Comparison of ENCODE assay signal across 9 cellular contexts in the genomic region with DNA sequence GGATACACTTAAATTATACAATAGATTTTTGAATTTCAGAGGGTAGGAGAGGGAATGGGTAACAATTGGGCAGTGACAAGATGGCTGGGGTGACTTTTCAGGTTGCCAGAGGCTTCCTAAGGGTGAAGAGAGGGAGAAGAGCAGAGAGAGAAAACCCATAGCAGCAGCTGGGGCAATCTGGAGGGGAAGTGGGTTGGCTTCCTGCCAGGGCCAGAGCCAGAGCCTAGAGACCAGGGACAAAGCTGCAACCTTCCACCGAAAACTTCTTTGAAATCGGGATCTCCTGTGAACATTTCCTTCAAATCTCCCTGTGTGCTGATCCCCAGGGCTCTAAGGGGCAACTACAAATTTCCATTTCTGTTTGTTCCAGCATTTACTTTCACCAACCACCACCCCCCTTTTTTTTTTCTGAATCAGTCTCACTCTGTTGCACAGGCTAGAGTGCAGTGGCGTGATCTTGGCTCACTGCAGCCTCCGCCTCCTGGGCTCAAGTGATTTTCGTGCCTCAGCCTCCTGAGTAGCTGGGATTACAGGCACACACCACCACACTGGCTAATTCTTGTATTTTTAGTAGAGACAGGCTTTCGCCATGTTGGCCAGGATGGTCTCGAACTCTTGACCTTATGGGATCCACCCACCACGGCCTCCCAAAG. TPM values are rescaled to one million over a fixed set of nuclear protein-coding genes. Genes with fewer than 3 reads are reported as not detected.
A peak's percentile ranks its signal among the peaks of the same experiment; 100 is the strongest.
DNase-seq lines count a peak whose midpoint lies in the region; ATAC-seq and TF ChIP-seq lines count a peak whose summit lies in the region.
"Had no signal": no experiment of that assay in that cellular context is flagged by ENCODE, and none has a peak within 500 bp of the region (broad histone marks: within the 10 kb centered on the region; RNA-seq: fewer than 3 reads in every experiment).

No MANE protein-coding gene starts in this region.

- TF ChIP-seq CTCF in choroid plexus epithelial cell (conservative IDR thresholded peaks at IDR 0.05; ENCODE audit: low read depth, low read length) (no peak), spleen (IDR thresholded peaks at IDR 0.05 in 8 of 11, conservative IDR thresholded peaks at IDR 0.05 in 3 of 11) (no peak)

- DNase-seq in Karpas-422 (peak; percentile 65), SK-N-MC (ENCODE audit: low read depth, low spot score) (no peak), choroid plexus epithelial cell (ENCODE audit: low read depth) (peak; percentile 42), spleen (peak; percentile 90), 8988T (no peak)

- peak overlapping the region; percentile 23 for H3K9ac ChIP-seq in Karpas-422 (ENCODE audit: low read length)
- no peak overlapping the region for H3K9ac ChIP-seq in SK-N-MC (ENCODE audit: insufficient read length)
- H3K9ac ChIP-seq: KMS-11 had no signal

- TF ChIP-seq POLR2A in spleen (IDR thresholded peaks at IDR 0.05) = no peak

- H3K79me2 ChIP-seq in Karpas-422 (ENCODE audit: low read length) = peaks cover 10% of the 10 kb centered on the region

- no peaks in the 10 kb centered on the region; the same call in 1 of the 2 replicates for H4K20me1 ChIP-seq in Karpas-422 (ENCODE audit: insufficient read depth, low read depth, low read length)

- ATAC-seq in HG03521 (IDR thresholded peaks at IDR 0.05; ENCODE audit: unreplicated experiment) = no peak
- ATAC-seq in GM19395 (IDR thresholded peaks at IDR 0.05; ENCODE audit: unreplicated experiment) = no peak

- H3K36me3 ChIP-seq in Karpas-422 (ENCODE audit: insufficient read depth, low read length) (no peaks in the 10 kb centered on the region), SK-N-MC (ENCODE audit: insufficient read depth, low read length) (no peaks in the 10 kb centered on the region), spleen (no peaks in the 10 kb centered on the region)

- WGBS in spleen, 5 donors = 37 to 40% (median 38%) methylated on average over 8 of the region's 8 CpGs

- H3K27ac ChIP-seq in Karpas-422 (ENCODE audit: low read length) = 0 out of 2 replicates have a peak overlapping the region, but pooled peaks have one; percentile 12
- peak overlapping the region; percentile 77 for H3K27ac ChIP-seq in SK-N-MC
- peak overlapping the region; percentile 21 to 97 (median 94) for H3K27ac ChIP-seq in spleen
- H3K27ac ChIP-seq: epithelial cell of prostate, KMS-11 had no signal

- H3K4me3 ChIP-seq in Karpas-422 (ENCODE audit: low read length) (no peak overlapping the region; the same call in 1 of the 2 replicates), SK-N-MC (no peak overlapping the region; the same call in 1 of the 2 replicates), choroid plexus epithelial cell (ENCODE audit: low read depth, low read length) (no peak overlapping the region), spleen (peak overlapping the region in 1 of 8 donors; percentile 29)

- H2AFZ ChIP-seq in Karpas-422 (ENCODE audit: low read length) = peak overlapping the region; percentile 16; the same call in 1 of the 2 replicates

- H3K4me1 ChIP-seq in Karpas-422 (ENCODE audit: low read length) (peaks cover 27% of the 10 kb centered on the region), spleen (peaks cover 32 to 92% (median 54%) of the 10 kb centered on the region in 6 donors)

- intact Hi-C loops in spleen (cut with DNase I; ENCODE audit: low total_unique reads) = no loop called here

- H3K9me2 ChIP-seq in Karpas-422 (replicated peaks; ENCODE audit: insufficient read depth, low read length) = no peaks in the 10 kb centered on the region

- H3K4me2 ChIP-seq in Karpas-422 (ENCODE audit: low read depth, low read length, poor library complexity, severe bottlenecking) = peak overlapping the region; percentile 37
- H3K4me2 ChIP-seq: KMS-11 had no signal

- no peaks in the 10 kb centered on the region for H3K27me3 ChIP-seq in Karpas-422 (ENCODE audit: low read length)
- H3K27me3 ChIP-seq in spleen (replicated peaks in 1 of 7) = no peaks in the 10 kb centered on the region

- H3K9me3 ChIP-seq in Karpas-422 (ENCODE audit: low read length) = no peaks in the 10 kb centered on the region
- no peaks in the 10 kb centered on the region; the same call in 1 of the 2 replicates for H3K9me3 ChIP-seq in SK-N-MC (ENCODE audit: low read depth, low read length)
- no peaks in the 10 kb centered on the region for H3K9me3 ChIP-seq in spleen

RNA-seq across cellular contexts. Expression of a gene that starts 3.1 kb away (rescaled TPM):
- 0.47 TPM in 1 of 2 replicates, not detected in the other for total RNA-seq in Karpas-422 (2014; rRNA removed; shearing (Covaris generic); ENCODE audit: low replicate concordance)
- total RNA-seq in spleen = 100 to 1,000 TPM in 6 of 7 donors, 10 to 100 TPM in 1; 62.5 to 152 (median 112) TPM
- 10 to 100 TPM; 18.3 to 71.4 (median 40.7) TPM for polyA plus RNA-seq in spleen

RNA-seq across cellular contexts. Expression of a gene that starts 3.9 kb away (rescaled TPM):
- total RNA-seq in Karpas-422 (2014; rRNA removed; shearing (Covaris generic); ENCODE audit: low replicate concordance) = 201 and 402 TPM in 2 replicates
- 100 to 1,000 TPM; 197 to 292 (median 235) TPM for total RNA-seq in spleen
- 100 to 1,000 TPM; 418 to 556 (median 523) TPM for polyA plus RNA-seq in spleen

RNA-seq across cellular contexts. Expression of a gene that starts 11.2 kb away (rescaled TPM):
- total RNA-seq in Karpas-422 (2014; rRNA removed; shearing (Covaris generic); ENCODE audit: low replicate concordance) = 3.5 and 4.1 TPM in 2 replicates
- total RNA-seq in spleen = 1 to 10 TPM; 3.3 to 8.3 (median 3.6) TPM
- 1 to 10 TPM; 3.3 to 6.4 (median 4.4) TPM for polyA plus RNA-seq in spleen

RNA-seq across cellular contexts. Expression of a gene that starts 23.9 kb away (rescaled TPM):
- 30.0 and 35.7 TPM in 2 replicates for total RNA-seq in Karpas-422 (2014; rRNA removed; shearing (Covaris generic); ENCODE audit: low replicate concordance)
- total RNA-seq in spleen = 10 to 100 TPM; 11.6 to 18.6 (median 14.9) TPM
- 10 to 100 TPM in 1 of 3 donors, 1 to 10 TPM in 2; 7.1 to 10.5 (median 8.0) TPM for polyA plus RNA-seq in spleen

RNA-seq across cellular contexts. Expression of a gene that starts 42.6 kb away (rescaled TPM):
- 20.8 and 31.8 TPM in 2 replicates for total RNA-seq in Karpas-422 (2014; rRNA removed; shearing (Covaris generic); ENCODE audit: low replicate concordance)
- total RNA-seq in spleen = 10 to 100 TPM; 56.1 to 93.1 (median 73.0) TPM
- 10 to 100 TPM; 22.3 to 48.9 (median 26.8) TPM for polyA plus RNA-seq in spleen

Comparison
In these comparisons a context has a peak if more than half of its experiments do, and no peak if none do; other contexts are left out.
1. DNase-seq: peak in Karpas-422 (single experiment), choroid plexus epithelial cell (single experiment) and spleen (single experiment); none in SK-N-MC (single experiment) and 8988T (single experiment).
2. H3K27ac ChIP-seq: peak in every context shown above with its lines; median percentile 94 in spleen; 77 in SK-N-MC; 12 in Karpas-422.
3. RNA of a gene that starts 3.1 kb away (total RNA-seq): 62.5 to 152 TPM in spleen; 0.47 TPM in Karpas-422; every median in the first group is over 10 times any median in the second.